In the genomic region with DNA sequence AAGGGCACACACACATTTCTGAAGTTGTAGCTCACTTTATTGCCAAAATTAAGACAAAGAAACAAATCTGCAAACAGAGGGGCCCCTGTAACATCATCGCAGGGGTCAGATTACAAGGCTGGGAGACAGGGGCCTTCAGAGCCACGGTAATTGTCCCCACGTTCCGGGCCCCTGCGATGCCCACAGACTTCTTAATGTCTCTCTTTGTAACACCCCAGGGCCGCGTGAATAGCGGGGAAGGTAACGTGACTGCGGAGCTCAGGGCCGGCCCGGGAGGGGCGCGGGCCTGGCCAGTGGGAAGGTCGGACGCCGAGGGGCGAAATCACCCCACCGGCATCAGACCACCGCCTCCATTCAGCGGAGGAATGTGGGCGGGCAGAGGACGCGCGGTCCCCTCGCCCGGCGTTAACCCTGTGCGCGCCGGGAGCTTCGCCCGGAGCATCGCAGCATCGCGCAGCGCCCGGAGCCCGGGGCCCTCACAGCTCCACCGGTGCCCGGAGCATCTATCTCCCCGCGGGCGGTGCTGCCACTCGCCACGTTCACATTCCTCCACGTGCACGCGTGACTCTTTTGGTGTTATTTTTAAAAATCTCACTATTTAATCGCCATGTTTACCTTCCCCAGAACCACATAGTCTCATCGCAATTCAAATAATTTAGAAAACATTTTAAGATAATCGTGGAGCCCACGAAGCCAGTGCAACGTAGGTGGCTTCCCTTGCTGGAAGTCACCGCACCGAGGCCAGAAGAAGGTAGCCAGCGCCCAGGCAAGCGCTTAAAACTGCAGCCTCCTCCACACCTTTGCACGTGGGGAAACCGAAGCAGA, we compare ENCODE assay signal across 1 cellular context.
TF ChIP-seq lines count a peak whose summit lies in the region.

No MANE protein-coding gene starts in this region.

TF ChIP-seq in HepG2, 621 proteins besides CTCF, POLR2A, EP300 and RAD21 (continued from another document and continues in another):
- TF ChIP-seq, protein P1, sequence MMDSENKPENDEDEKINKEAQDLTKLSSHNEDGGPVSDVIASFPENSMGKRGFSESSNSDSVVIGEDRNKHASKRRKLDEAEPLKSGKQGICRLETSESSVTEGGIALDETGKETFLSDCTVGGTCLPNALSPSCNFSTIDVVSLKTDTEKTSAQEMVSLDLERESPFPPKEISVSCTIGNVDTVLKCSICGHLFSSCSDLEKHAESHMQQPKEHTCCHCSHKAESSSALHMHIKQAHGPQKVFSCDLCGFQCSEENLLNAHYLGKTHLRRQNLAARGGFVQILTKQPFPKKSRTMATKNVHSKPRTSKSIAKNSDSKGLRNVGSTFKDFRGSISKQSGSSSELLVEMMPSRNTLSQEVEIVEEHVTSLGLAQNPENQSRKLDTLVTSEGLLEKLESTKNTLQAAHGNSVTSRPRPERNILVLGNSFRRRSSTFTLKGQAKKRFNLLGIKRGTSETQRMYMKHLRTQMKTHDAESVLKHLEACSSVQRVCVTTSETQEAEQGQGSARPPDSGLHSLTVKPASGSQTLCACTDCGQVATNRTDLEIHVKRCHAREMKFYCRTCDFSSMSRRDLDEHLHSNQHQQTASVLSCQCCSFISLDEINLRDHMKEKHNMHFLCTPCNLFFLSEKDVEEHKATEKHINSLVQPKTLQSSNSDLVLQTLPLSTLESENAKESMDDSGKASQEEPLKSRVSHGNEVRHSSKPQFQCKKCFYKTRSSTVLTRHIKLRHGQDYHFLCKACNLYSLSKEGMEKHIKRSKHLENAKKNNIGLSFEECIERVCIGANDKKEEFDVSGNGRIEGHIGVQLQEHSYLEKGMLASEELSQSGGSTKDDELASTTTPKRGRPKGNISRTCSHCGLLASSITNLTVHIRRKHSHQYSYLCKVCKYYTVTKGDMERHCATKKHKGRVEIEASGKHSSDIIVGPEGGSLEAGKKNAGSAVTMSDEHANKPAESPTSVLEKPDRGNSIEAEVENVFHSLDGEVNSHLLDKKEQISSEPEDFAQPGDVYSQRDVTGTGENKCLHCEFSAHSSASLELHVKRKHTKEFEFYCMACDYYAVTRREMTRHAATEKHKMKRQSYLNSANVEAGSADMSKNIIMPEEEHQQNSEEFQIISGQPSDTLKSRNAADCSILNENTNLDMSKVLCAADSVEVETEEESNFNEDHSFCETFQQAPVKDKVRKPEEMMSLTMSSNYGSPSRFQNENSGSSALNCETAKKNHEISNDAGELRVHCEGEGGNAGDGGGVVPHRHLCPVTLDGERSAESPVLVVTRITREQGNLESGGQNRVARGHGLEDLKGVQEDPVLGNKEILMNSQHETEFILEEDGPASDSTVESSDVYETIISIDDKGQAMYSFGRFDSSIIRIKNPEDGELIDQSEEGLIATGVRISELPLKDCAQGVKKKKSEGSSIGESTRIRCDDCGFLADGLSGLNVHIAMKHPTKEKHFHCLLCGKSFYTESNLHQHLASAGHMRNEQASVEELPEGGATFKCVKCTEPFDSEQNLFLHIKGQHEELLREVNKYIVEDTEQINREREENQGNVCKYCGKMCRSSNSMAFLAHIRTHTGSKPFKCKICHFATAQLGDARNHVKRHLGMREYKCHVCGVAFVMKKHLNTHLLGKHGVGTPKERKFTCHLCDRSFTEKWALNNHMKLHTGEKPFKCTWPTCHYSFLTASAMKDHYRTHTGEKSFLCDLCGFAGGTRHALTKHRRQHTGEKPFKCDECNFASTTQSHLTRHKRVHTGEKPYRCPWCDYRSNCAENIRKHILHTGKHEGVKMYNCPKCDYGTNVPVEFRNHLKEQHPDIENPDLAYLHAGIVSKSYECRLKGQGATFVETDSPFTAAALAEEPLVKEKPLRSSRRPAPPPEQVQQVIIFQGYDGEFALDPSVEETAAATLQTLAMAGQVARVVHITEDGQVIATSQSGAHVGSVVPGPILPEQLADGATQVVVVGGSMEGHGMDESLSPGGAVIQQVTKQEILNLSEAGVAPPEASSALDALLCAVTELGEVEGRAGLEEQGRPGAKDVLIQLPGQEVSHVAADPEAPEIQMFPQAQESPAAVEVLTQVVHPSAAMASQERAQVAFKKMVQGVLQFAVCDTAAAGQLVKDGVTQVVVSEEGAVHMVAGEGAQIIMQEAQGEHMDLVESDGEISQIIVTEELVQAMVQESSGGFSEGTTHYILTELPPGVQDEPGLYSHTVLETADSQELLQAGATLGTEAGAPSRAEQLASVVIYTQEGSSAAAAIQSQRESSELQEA (CRISPR knock-in tag; IDR thresholded peaks at IDR 0.05; ENCODE audit: not compliant biosample characterization), result peak; percentile 27
- TF ChIP-seq CEBPB (IDR thresholded peaks at IDR 0.05; ENCODE audit: borderline replicate concordance, low read depth, low read length) (no peak), MEF2D (CRISPR knock-in tag; IDR thresholded peaks at IDR 0.05) (no peak), PHF5A (CRISPR knock-in tag; IDR thresholded peaks at IDR 0.05; ENCODE audit: low read depth, unreplicated experiment) (no peak), CC2D1A (CRISPR knock-in tag; IDR thresholded peaks at IDR 0.05) (no peak), CBX2 (IDR thresholded peaks at IDR 0.05; ENCODE audit: low read depth, low read length) (no peak), CBX2 (CRISPR knock-in tag; IDR thresholded peaks at IDR 0.05; ENCODE audit: low read depth) (0 out of 2 replicates have a peak, but pooled peaks have one; percentile 77), FOXO1 (CRISPR knock-in tag; IDR thresholded peaks at IDR 0.05) (peak; percentile 34; the same call in 1 of the 2 replicates), CHD2 (IDR thresholded peaks at IDR 0.05; ENCODE audit: low read depth, low read length) (0 out of 2 replicates have a peak, but pooled peaks have one; percentile 19), NFYC (CRISPR knock-in tag; IDR thresholded peaks at IDR 0.05) (peak; percentile 69), SOX13 (IDR thresholded peaks at IDR 0.05) (no peak), SOX13 (CRISPR knock-in tag; conservative IDR thresholded peaks at IDR 0.05 in 1 of 2, IDR thresholded peaks at IDR 0.05 in 1 of 2) (peak in 1 of 2 experiments; percentile 60; a peak in 2 of 4 replicates), NONO (IDR thresholded peaks at IDR 0.05) (no peak), NONO (CRISPR knock-in tag; conservative IDR thresholded peaks at IDR 0.05) (peak; percentile 63), ZNF274 (CRISPR knock-in tag; IDR thresholded peaks at IDR 0.05) (peak; percentile 56; the same call in 1 of the 2 replicates)
- TF ChIP-seq, protein P2, sequence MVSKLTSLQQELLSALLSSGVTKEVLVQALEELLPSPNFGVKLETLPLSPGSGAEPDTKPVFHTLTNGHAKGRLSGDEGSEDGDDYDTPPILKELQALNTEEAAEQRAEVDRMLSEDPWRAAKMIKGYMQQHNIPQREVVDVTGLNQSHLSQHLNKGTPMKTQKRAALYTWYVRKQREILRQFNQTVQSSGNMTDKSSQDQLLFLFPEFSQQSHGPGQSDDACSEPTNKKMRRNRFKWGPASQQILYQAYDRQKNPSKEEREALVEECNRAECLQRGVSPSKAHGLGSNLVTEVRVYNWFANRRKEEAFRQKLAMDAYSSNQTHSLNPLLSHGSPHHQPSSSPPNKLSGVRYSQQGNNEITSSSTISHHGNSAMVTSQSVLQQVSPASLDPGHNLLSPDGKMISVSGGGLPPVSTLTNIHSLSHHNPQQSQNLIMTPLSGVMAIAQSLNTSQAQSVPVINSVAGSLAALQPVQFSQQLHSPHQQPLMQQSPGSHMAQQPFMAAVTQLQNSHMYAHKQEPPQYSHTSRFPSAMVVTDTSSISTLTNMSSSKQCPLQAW (CRISPR knock-in tag; IDR thresholded peaks at IDR 0.05), result no peak
- TF ChIP-seq, protein P3, sequence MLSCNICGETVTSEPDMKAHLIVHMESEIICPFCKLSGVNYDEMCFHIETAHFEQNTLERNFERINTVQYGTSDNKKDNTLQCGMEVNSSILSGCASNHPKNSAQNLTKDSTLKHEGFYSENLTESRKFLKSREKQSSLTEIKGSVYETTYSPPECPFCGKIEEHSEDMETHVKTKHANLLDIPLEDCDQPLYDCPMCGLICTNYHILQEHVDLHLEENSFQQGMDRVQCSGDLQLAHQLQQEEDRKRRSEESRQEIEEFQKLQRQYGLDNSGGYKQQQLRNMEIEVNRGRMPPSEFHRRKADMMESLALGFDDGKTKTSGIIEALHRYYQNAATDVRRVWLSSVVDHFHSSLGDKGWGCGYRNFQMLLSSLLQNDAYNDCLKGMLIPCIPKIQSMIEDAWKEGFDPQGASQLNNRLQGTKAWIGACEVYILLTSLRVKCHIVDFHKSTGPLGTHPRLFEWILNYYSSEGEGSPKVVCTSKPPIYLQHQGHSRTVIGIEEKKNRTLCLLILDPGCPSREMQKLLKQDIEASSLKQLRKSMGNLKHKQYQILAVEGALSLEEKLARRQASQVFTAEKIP (CRISPR knock-in tag; IDR thresholded peaks at IDR 0.05; ENCODE audit: borderline replicate concordance), result no peak
- TF ChIP-seq, protein P4, sequence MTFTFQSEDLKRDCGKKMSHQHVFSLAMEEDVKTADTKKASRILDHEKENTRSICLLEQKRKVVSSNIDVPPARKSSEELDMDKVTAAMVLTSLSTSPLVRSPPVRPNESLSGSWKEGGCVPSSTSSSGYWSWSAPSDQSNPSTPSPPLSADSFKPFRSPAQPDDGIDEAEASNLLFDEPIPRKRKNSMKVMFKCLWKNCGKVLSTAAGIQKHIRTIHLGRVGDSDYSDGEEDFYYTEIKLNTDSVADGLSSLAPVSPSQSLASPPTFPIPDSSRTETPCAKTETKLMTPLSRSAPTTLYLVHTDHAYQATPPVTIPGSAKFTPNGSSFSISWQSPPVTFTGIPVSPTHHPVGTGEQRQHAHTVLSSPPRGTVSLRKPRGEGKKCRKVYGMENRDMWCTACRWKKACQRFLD (CRISPR knock-in tag; IDR thresholded peaks at IDR 0.05; ENCODE audit: borderline replicate concordance), result 0 out of 2 replicates have a peak, but pooled peaks have one; percentile 30
- TF ChIP-seq, protein P5, sequence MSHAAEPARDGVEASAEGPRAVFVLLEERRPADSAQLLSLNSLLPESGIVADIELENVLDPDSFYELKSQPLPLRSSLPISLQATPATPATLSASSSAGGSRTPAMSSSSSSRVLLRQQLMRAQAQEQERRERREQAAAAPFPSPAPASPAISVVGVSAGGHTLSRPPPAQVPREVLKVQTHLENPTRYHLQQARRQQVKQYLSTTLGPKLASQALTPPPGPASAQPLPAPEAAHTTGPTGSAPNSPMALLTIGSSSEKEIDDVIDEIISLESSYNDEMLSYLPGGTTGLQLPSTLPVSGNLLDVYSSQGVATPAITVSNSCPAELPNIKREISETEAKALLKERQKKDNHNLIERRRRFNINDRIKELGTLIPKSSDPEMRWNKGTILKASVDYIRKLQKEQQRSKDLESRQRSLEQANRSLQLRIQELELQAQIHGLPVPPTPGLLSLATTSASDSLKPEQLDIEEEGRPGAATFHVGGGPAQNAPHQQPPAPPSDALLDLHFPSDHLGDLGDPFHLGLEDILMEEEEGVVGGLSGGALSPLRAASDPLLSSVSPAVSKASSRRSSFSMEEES (CRISPR knock-in tag; IDR thresholded peaks at IDR 0.05), result peak; percentile 55; the same call in 1 of the 2 replicates
- TF ChIP-seq, protein P6, sequence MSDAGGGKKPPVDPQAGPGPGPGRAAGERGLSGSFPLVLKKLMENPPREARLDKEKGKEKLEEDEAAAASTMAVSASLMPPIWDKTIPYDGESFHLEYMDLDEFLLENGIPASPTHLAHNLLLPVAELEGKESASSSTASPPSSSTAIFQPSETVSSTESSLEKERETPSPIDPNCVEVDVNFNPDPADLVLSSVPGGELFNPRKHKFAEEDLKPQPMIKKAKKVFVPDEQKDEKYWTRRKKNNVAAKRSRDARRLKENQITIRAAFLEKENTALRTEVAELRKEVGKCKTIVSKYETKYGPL (CRISPR knock-in tag; IDR thresholded peaks at IDR 0.05), result 0 out of 2 replicates have a peak, but pooled peaks have one; percentile 42
- TF ChIP-seq, protein P7, sequence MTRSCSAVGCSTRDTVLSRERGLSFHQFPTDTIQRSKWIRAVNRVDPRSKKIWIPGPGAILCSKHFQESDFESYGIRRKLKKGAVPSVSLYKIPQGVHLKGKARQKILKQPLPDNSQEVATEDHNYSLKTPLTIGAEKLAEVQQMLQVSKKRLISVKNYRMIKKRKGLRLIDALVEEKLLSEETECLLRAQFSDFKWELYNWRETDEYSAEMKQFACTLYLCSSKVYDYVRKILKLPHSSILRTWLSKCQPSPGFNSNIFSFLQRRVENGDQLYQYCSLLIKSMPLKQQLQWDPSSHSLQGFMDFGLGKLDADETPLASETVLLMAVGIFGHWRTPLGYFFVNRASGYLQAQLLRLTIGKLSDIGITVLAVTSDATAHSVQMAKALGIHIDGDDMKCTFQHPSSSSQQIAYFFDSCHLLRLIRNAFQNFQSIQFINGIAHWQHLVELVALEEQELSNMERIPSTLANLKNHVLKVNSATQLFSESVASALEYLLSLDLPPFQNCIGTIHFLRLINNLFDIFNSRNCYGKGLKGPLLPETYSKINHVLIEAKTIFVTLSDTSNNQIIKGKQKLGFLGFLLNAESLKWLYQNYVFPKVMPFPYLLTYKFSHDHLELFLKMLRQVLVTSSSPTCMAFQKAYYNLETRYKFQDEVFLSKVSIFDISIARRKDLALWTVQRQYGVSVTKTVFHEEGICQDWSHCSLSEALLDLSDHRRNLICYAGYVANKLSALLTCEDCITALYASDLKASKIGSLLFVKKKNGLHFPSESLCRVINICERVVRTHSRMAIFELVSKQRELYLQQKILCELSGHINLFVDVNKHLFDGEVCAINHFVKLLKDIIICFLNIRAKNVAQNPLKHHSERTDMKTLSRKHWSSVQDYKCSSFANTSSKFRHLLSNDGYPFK (CRISPR knock-in tag; IDR thresholded peaks at IDR 0.05; ENCODE audit: borderline replicate concordance), result no peak
- TF ChIP-seq, protein P8, sequence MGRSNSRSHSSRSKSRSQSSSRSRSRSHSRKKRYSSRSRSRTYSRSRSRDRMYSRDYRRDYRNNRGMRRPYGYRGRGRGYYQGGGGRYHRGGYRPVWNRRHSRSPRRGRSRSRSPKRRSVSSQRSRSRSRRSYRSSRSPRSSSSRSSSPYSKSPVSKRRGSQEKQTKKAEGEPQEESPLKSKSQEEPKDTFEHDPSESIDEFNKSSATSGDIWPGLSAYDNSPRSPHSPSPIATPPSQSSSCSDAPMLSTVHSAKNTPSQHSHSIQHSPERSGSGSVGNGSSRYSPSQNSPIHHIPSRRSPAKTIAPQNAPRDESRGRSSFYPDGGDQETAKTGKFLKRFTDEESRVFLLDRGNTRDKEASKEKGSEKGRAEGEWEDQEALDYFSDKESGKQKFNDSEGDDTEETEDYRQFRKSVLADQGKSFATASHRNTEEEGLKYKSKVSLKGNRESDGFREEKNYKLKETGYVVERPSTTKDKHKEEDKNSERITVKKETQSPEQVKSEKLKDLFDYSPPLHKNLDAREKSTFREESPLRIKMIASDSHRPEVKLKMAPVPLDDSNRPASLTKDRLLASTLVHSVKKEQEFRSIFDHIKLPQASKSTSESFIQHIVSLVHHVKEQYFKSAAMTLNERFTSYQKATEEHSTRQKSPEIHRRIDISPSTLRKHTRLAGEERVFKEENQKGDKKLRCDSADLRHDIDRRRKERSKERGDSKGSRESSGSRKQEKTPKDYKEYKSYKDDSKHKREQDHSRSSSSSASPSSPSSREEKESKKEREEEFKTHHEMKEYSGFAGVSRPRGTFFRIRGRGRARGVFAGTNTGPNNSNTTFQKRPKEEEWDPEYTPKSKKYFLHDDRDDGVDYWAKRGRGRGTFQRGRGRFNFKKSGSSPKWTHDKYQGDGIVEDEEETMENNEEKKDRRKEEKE (IDR thresholded peaks at IDR 0.05), result no peak
- TF ChIP-seq, protein P9, sequence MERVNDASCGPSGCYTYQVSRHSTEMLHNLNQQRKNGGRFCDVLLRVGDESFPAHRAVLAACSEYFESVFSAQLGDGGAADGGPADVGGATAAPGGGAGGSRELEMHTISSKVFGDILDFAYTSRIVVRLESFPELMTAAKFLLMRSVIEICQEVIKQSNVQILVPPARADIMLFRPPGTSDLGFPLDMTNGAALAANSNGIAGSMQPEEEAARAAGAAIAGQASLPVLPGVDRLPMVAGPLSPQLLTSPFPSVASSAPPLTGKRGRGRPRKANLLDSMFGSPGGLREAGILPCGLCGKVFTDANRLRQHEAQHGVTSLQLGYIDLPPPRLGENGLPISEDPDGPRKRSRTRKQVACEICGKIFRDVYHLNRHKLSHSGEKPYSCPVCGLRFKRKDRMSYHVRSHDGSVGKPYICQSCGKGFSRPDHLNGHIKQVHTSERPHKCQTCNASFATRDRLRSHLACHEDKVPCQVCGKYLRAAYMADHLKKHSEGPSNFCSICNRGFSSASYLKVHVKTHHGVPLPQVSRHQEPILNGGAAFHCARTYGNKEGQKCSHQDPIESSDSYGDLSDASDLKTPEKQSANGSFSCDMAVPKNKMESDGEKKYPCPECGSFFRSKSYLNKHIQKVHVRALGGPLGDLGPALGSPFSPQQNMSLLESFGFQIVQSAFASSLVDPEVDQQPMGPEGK (CRISPR knock-in tag; IDR thresholded peaks at IDR 0.05), result peak; percentile 62
